ENCODE assay signal across 8 cellular contexts in genomic region chr17:55576237-55576998, GRCh38.
DNase-seq lines count a peak whose midpoint lies in the region; ATAC-seq and TF ChIP-seq lines count a peak whose summit lies in the region.

No MANE protein-coding gene starts in this region.

- H3K4me3 Mint-ChIP-seq in T-cell = no peak overlapping the region
- H3K4me3 Mint-ChIP-seq in natural killer cell treated with Interleukin-12 subunit alpha and Interleukin-12 subunit beta and Interleukin-15 and Interleukin-18, amount 100 ng/mL, for 72 hours = no peak overlapping the region

- CTCF ChIA-PET in T-cell (lab: Charles Lee) = interaction anchor here (0.7 to 0.8 kb wide), 2 partner anchors 12 to 26 kb away, joined by 4 read pairs; no protein-coding TSS in a partner anchor

- peaks cover 0 to 5% of the 10 kb centered on the region in 2 donors for H3K4me1 ChIP-seq in thyroid gland

- H3K27ac ChIP-seq in thyroid gland = peak overlapping the region; percentile 39 to 69 (median 60)

- DNase-seq in EL = peak; percentile 73
- DNase-seq in T-cell = no peak
- DNase-seq in left ventricle myocardium superior = no peak
- no peak for DNase-seq in thyroid gland
- no peak for DNase-seq in central memory CD4-positive, alpha-beta T cell
- DNase-seq in natural killer cell treated with Interleukin-12 subunit alpha and Interleukin-12 subunit beta and Interleukin-15 and Interleukin-18, amount 100 ng/mL, for 72 hours (ENCODE audit: low spot score) = no peak
- DNase-seq in retina = no peak

- intact Hi-C loops in left ventricle myocardium superior (cut with micrococcal nuclease) = loop anchor here (10.0 kb wide), 1 partner anchor 48 kb away; no protein-coding TSS in a partner anchor
- intact Hi-C loops in thyroid gland (cut with DNase I) = no loop called here

- no peaks in the 10 kb centered on the region for H3K36me3 Mint-ChIP-seq in T-cell
- H3K36me3 Mint-ChIP-seq in natural killer cell treated with Interleukin-12 subunit alpha and Interleukin-12 subunit beta and Interleukin-15 and Interleukin-18, amount 100 ng/mL, for 72 hours = no peaks in the 10 kb centered on the region

- WGBS in thyroid gland, 2 donors = 66 to 81% methylated on average over 8 of the region's 8 CpGs

- H3K4me1 Mint-ChIP-seq in T-cell = peaks cover 0 to 11% (median 6%) of the 10 kb centered on the region in 3 donors
- no peaks in the 10 kb centered on the region for H3K4me1 Mint-ChIP-seq in natural killer cell treated with Interleukin-12 subunit alpha and Interleukin-12 subunit beta and Interleukin-15 and Interleukin-18, amount 100 ng/mL, for 72 hours (ENCODE audit: low read depth in 2 of 2)

- no peak for TF ChIP-seq CTCF in thyroid gland (IDR thresholded peaks at IDR 0.05)

- H3K27me3 ChIP-seq in thyroid gland = no peaks in the 10 kb centered on the region

- no peak overlapping the region for H3K27ac Mint-ChIP-seq in T-cell
- H3K27ac Mint-ChIP-seq in natural killer cell treated with Interleukin-12 subunit alpha and Interleukin-12 subunit beta and Interleukin-15 and Interleukin-18, amount 100 ng/mL, for 72 hours = no peak overlapping the region

- H3K9me3 ChIP-seq in thyroid gland = no peaks in the 10 kb centered on the region

- no peaks in the 10 kb centered on the region for H3K27me3 Mint-ChIP-seq in T-cell
- peaks cover 10 to 20% of the 10 kb centered on the region in 2 donors for H3K27me3 Mint-ChIP-seq in natural killer cell treated with Interleukin-12 subunit alpha and Interleukin-12 subunit beta and Interleukin-15 and Interleukin-18, amount 100 ng/mL, for 72 hours

- no peak for TF ChIP-seq POLR2A in thyroid gland (IDR thresholded peaks at IDR 0.05)

- POLR2A ChIA-PET in T-cell (lab: Charles Lee) = interaction anchor here in 1 of 2 donors (0.6 kb wide), 1 partner anchor 42 kb away, joined by 4 read pairs; no protein-coding TSS in a partner anchor

- ATAC-seq in HG03039 (IDR thresholded peaks at IDR 0.05; ENCODE audit: unreplicated experiment) (peak; percentile 21), T-cell (replicated peaks in 1 of 4) (peak in 3 of 4 experiments; percentile 8 to 18 (median 14)), left ventricle myocardium superior (peak; percentile 77)
- no peak for ATAC-seq in natural killer cell treated with Interleukin-12 subunit alpha and Interleukin-12 subunit beta and Interleukin-15 and Interleukin-18, amount 100 ng/mL, for 72 hours

- H3K9me3 Mint-ChIP-seq in T-cell = no peaks in the 10 kb centered on the region
- no peaks in the 10 kb centered on the region for H3K9me3 Mint-ChIP-seq in natural killer cell treated with Interleukin-12 subunit alpha and Interleukin-12 subunit beta and Interleukin-15 and Interleukin-18, amount 100 ng/mL, for 72 hours

- no peaks in the 10 kb centered on the region for H3K36me3 ChIP-seq in thyroid gland

- no peak overlapping the region for H3K4me3 ChIP-seq in thyroid gland (replicated peaks in 1 of 3)

Comparison
In these comparisons a context has a peak if more than half of its experiments do, and no peak if none do; other contexts are left out.
1. ATAC-seq: peak in HG03039 (single experiment), T-cell (3 of 4) and left ventricle myocardium superior (single experiment); none in natural killer cell treated with Interleukin-12 subunit alpha and Interleukin-12 subunit beta and Interleukin-15 and Interleukin-18, amount 100 ng/mL, for 72 hours (0 of 2).